In genomic region chr4:108543359-108543968, GRCh38 we compare ENCODE assay signal across 19 cellular contexts.
"Had no signal": no experiment of that assay in that cellular context is flagged by ENCODE, and none has a peak within 500 bp of the region (broad histone marks: within the 10 kb centered on the region; RNA-seq: fewer than 3 reads in every experiment).

No MANE protein-coding gene starts in this region.

- ATAC-seq: activated CD8-positive, alpha-beta T cell treated with anti-CD3 and anti-CD28 coated beads, Interleukin-2, amount 10 ng/mL, durations not matched to agents 7 days and 5 days; activated naive CD4-positive, alpha-beta T cell treated with anti-CD3 and anti-CD28 coated beads, Interleukin-2, amount 50 U/mL, for 72 hours; activated T-helper 17 cell treated with anti-CD3 and anti-CD28 coated beads, Interleukin-2, amount 50 U/mL, for 72 hours; left lobe of liver had no signal

- H3K4me1 Mint-ChIP-seq: central memory CD8-positive, alpha-beta T cell; nephron had no signal

- DNase-seq: activated CD4-positive, alpha-beta T cell treated with anti-CD3 and anti-CD28 coated beads for 1 hour; activated CD4-positive, alpha-beta T cell treated with anti-CD3 and anti-CD28 coated beads, Interleukin-2, amount 50 U/mL, for 1 hour; activated CD8-positive, alpha-beta T cell treated with anti-CD3 and anti-CD28 coated beads, Interleukin-2, amount 10 ng/mL, durations not matched to agents 7 days and 5 days; effector memory CD4-positive, alpha-beta T cell; foreskin melanocyte; glutamatergic neuron; immature natural killer cell; midbrain; ovary; stimulated activated CD4-positive, alpha-beta T cell treated with anti-CD3 and anti-CD28 coated beads, Interleukin-4, amount 100 ng/mL, for 1 hour; stimulated activated naive CD4-positive, alpha-beta T cell treated with Interleukin-2 at 50 U/mL for 16 hours; T1000 had no signal

- H3K27me3 Mint-ChIP-seq: activated T-helper 17 cell treated with anti-CD3 and anti-CD28 coated beads, Interleukin-2, amount 50 U/mL, for 72 hours had no signal

- H3K27ac Mint-ChIP-seq: activated CD8-positive, alpha-beta T cell treated with anti-CD3 and anti-CD28 coated beads, Interleukin-2, amount 10 ng/mL, durations not matched to agents 7 days and 5 days; activated naive CD4-positive, alpha-beta T cell treated with anti-CD3 and anti-CD28 coated beads, Interleukin-2, amount 50 U/mL, for 72 hours; immature natural killer cell; nephron; T-helper 1 cell treated with Interleukin-12 subunit alpha and Interleukin-12 subunit beta and Interleukin-4 antibody, amounts not matched to agents 30 μg/mL and 1 μg/mL, for 36 hours; type B pancreatic cell had no signal

- H3K36me3 Mint-ChIP-seq: type B pancreatic cell had no signal

- H3K9me3 Mint-ChIP-seq: central memory CD8-positive, alpha-beta T cell; type B pancreatic cell had no signal

- H3K4me3 Mint-ChIP-seq: activated CD8-positive, alpha-beta T cell treated with anti-CD3 and anti-CD28 coated beads, Interleukin-2, amount 10 ng/mL, durations not matched to agents 7 days and 5 days; activated T-helper 17 cell treated with anti-CD3 and anti-CD28 coated beads, Interleukin-2, amount 50 U/mL, for 72 hours; central memory CD8-positive, alpha-beta T cell; immature natural killer cell; nephron; T-helper 1 cell treated with Interleukin-12 subunit alpha and Interleukin-12 subunit beta and Interleukin-4 antibody, amounts not matched to agents 30 μg/mL and 1 μg/mL, for 36 hours; type B pancreatic cell had no signal
